ENCODE assay signal across 11 cellular contexts in genomic region chr11:128627666-128628342, GRCh38. TPM values are rescaled to one million over a fixed set of nuclear protein-coding genes. Genes with fewer than 3 reads are reported as not detected.
DNase-seq lines count a peak whose midpoint lies in the region; ATAC-seq, FAIRE-seq and TF ChIP-seq lines count a peak whose summit lies in the region.
"Had no signal": no experiment of that assay in that cellular context is flagged by ENCODE, and none has a peak within 500 bp of the region (broad histone marks: within the 10 kb centered on the region; RNA-seq: fewer than 3 reads in every experiment).

No MANE protein-coding gene starts in this region.

- H3K56ac ChIP-seq in H1 (replicated peaks; ENCODE audit: insufficient read length, low read depth, low read length) = no peak overlapping the region

- no peak overlapping the region for H4K5ac ChIP-seq in H1 (ENCODE audit: insufficient read length, low read depth, low read length)

- intact Hi-C loops in CD4-positive, alpha-beta memory T cell (cut with micrococcal nuclease) = no loop called here

- H3K9me3 Mint-ChIP-seq in CD4-positive, alpha-beta memory T cell = peaks cover 0 to 2% (median 0%) of the 10 kb centered on the region in 8 donors

- CTCF ChIA-PET in CD4-positive, alpha-beta memory T cell (lab: Charles Lee; ENCODE audit: partially characterized antibody) = interaction anchor here (0.8 to 11.1 kb wide), 26 partner anchors 17 to 470 kb away, joined by 3 to 252 read pairs (median 10); no protein-coding TSS in a partner anchor
- CTCF ChIA-PET in H1 (lab: Charles Lee; ENCODE audit: partially characterized antibody) = interaction anchor here (0.7 to 17.6 kb wide), 23 partner anchors 15 to 470 kb away, joined by 3 to 319 read pairs (median 4); no protein-coding TSS in a partner anchor

- H2BK5ac ChIP-seq in H1 (ENCODE audit: low read depth, low read length) = no peak overlapping the region

- H3K27ac ChIP-seq in CD4-positive, alpha-beta memory T cell (ENCODE audit: low read depth, low read length) = peak overlapping the region; percentile 49
- H3K27ac ChIP-seq in H1 (ENCODE audit: low read depth, low read length) = no peak overlapping the region
- H3K27ac ChIP-seq: epithelial cell of prostate had no signal

- no peak for TF ChIP-seq POLR2A in H1 (IDR thresholded peaks at IDR 0.05; ENCODE audit: control extremely low read depth in 1 of 2, low read depth in 2 of 2, low read length in 2 of 2)

- peaks cover 75 to 96% (median 86%) of the 10 kb centered on the region in 4 donors for H3K4me1 Mint-ChIP-seq in CD4-positive, alpha-beta memory T cell

- H4K20me1 ChIP-seq in H1 (replicated peaks in 1 of 2; ENCODE audit: control insufficient read depth in 1 of 2, insufficient read depth in 2 of 2, low read length in 2 of 2) = no peaks in the 10 kb centered on the region

- H3K4me2 ChIP-seq in H1 (ENCODE audit: insufficient read depth in 1 of 2, low read depth in 2 of 2, low read length in 2 of 2) = no peak overlapping the region

- no peaks in the 10 kb centered on the region for H3K79me2 ChIP-seq in H1 (ENCODE audit: control insufficient read depth in 1 of 2, insufficient read depth in 2 of 2, low read length in 2 of 2)

- H3K9me3 ChIP-seq in CD4-positive, alpha-beta memory T cell (ENCODE audit: control insufficient read depth in 1 of 2, low read length in 2 of 2) = no peaks in the 10 kb centered on the region
- H3K9me3 ChIP-seq in H1 (ENCODE audit: insufficient read depth in 2 of 2, low read depth in 1 of 2, low read length in 1 of 2) = no peaks in the 10 kb centered on the region

- H2BK20ac ChIP-seq in H1 (ENCODE audit: low read length) = no peak overlapping the region

- H3K36me3 Mint-ChIP-seq in CD4-positive, alpha-beta memory T cell = no peaks in the 10 kb centered on the region

- peak overlapping the region; percentile 92 to 97 (median 93) for H3K27ac Mint-ChIP-seq in CD4-positive, alpha-beta memory T cell

- peak; percentile 52 for FAIRE-seq in H1 (lab: Jason Lieb, UNC)

- H3K23ac ChIP-seq in H1 (ENCODE audit: insufficient read length) = no peak overlapping the region

- no peaks in the 10 kb centered on the region for H3K23me2 ChIP-seq in H1 (ENCODE audit: low read depth, low read length)

- H2BK15ac ChIP-seq in H1 (ENCODE audit: low read length) = no peak overlapping the region

- no peaks in the 10 kb centered on the region for H3K79me1 ChIP-seq in H1 (ENCODE audit: low read depth, low read length)

- no peak for TF ChIP-seq EP300 in H1 (IDR thresholded peaks at IDR 0.05; ENCODE audit: borderline replicate concordance in 1 of 2, low read depth in 2 of 2, low read length in 2 of 2)

- no peak overlapping the region for H2BK12ac ChIP-seq in H1 (ENCODE audit: low read depth, low read length)

- no peak overlapping the region for H3K14ac ChIP-seq in H1 (ENCODE audit: insufficient read length)

- no peak overlapping the region for H4K91ac ChIP-seq in H1 (replicated peaks; ENCODE audit: insufficient read length, low read length)

- 86% methylated on average over 7 of the region's 7 CpGs; no CpG with 5 or more reads in 1 of the 2 experiments for WGBS in H1 (ENCODE audit: extremely low coverage in 1 of 2, insufficient coverage in 1 of 2, insufficient read length in 1 of 2, insufficient replicate concordance in 2 of 2, low coverage in 1 of 2, low lambda C conversion rate in 2 of 2, missing lambda C conversion rate in 1 of 2), 2 experiments

- peak overlapping the region; percentile 37 to 88 (median 80) for H3K4me3 Mint-ChIP-seq in CD4-positive, alpha-beta memory T cell

- H4K8ac ChIP-seq in H1 (ENCODE audit: extremely low read depth, insufficient read depth, low read length) = no peak overlapping the region

- no peak overlapping the region for H3K4ac ChIP-seq in H1 (replicated peaks; ENCODE audit: insufficient read length, low read depth, low read length)

- H3K36me3 ChIP-seq in CD4-positive, alpha-beta memory T cell (ENCODE audit: insufficient read depth, low read length) = no peaks in the 10 kb centered on the region
- H3K36me3 ChIP-seq in H1 (ENCODE audit: control insufficient read depth in 2 of 4, insufficient read depth in 4 of 4, low read length in 3 of 4) = no peaks in the 10 kb centered on the region

- H3K18ac ChIP-seq in H1 (ENCODE audit: extremely low read depth, low read length) = no peak overlapping the region

- no peak overlapping the region for H2AK5ac ChIP-seq in H1 (ENCODE audit: low read depth, low read length)

- ATAC-seq in GM19324 (IDR thresholded peaks at IDR 0.05; ENCODE audit: low FRiP score, unreplicated experiment) (peak; percentile 43), HG03571 (IDR thresholded peaks at IDR 0.05; ENCODE audit: unreplicated experiment) (peak; percentile 38)

- H3K4me1 ChIP-seq in CD4-positive, alpha-beta memory T cell (ENCODE audit: insufficient read depth, low read length) = peaks cover 92% of the 10 kb centered on the region
- H3K4me1 ChIP-seq in H1 (replicated peaks in 1 of 4; ENCODE audit: control insufficient read depth in 3 of 4, insufficient read depth in 4 of 4, low read length in 3 of 4) = peaks cover 2 to 8% (median 5%) of the 10 kb centered on the region in 4 experiments; a peak in 5 of 7 replicates

- peak overlapping the region in 1 of 2 donors; percentile 3 for H3K4me3 ChIP-seq in CD4-positive, alpha-beta memory T cell (ENCODE audit: low read length in 2 of 2)
- no peak overlapping the region for H3K4me3 ChIP-seq in H1 (ENCODE audit: extremely low read depth in 1 of 4, insufficient read depth in 2 of 4, low read depth in 3 of 4, low read length in 4 of 4)

- H2AFZ ChIP-seq in H1 (ENCODE audit: low read length) = no peak overlapping the region

- no peak for TF ChIP-seq CTCF in H1 (IDR thresholded peaks at IDR 0.05; ENCODE audit: control extremely low read depth in 1 of 3, insufficient read depth in 1 of 3, low read depth in 1 of 3, low read length in 3 of 3)

- no peaks in the 10 kb centered on the region for H3K27me3 Mint-ChIP-seq in CD4-positive, alpha-beta memory T cell

- H2BK120ac ChIP-seq in H1 (replicated peaks; ENCODE audit: low read depth, low read length) = no peak overlapping the region

- no peak overlapping the region for H3K9ac ChIP-seq in H1 (replicated peaks in 1 of 4; ENCODE audit: extremely low read depth in 1 of 4, low read depth in 3 of 4, low read length in 3 of 4)

- POLR2A ChIA-PET in CD4-positive, alpha-beta memory T cell (lab: Charles Lee; ENCODE audit: partially characterized antibody) = interaction anchor here (0.6 to 17.5 kb wide), 22 partner anchors 13 to 345 kb away, joined by 3 to 949 read pairs (median 4); no protein-coding TSS in a partner anchor
- POLR2A ChIA-PET in H1 (lab: Charles Lee; ENCODE audit: partially characterized antibody) = no interaction called here

- TF ChIP-seq RAD21 in H1 (IDR thresholded peaks at IDR 0.05 in 1 of 2, conservative IDR thresholded peaks at IDR 0.05 in 1 of 2; ENCODE audit: low read depth in 2 of 2, low read length in 2 of 2) = peak in 1 of 2 experiments; percentile 16; a peak in 1 of 4 replicates

- no peak for DNase-seq in CD4-positive, alpha-beta memory T cell
- peak in 1 of 2 experiments; percentile 43 for DNase-seq in H1 (ENCODE audit: low read depth in 1 of 2, low spot score in 2 of 2)
- no peak for DNase-seq in putamen (ENCODE audit: low spot score)
- DNase-seq in NOMO-1 treated with DMSO at 0.1 percent for 48 hours (lab: John Stamatoyannopoulos, UW; ENCODE audit: unreplicated experiment) = no peak
- DNase-seq in germinal center (ENCODE audit: low spot score) = no peak
- DNase-seq in medulla oblongata (ENCODE audit: extremely low spot score) = no peak
- DNase-seq: nucleus accumbens, T1000 had no signal

- H3K27me3 ChIP-seq in CD4-positive, alpha-beta memory T cell (ENCODE audit: insufficient read depth, low read length) = no peaks in the 10 kb centered on the region
- peaks cover 0 to 3% (median 0%) of the 10 kb centered on the region in 4 experiments; a peak in 1 of 7 replicates for H3K27me3 ChIP-seq in H1 (replicated peaks in 1 of 4; ENCODE audit: control insufficient read depth in 3 of 4, extremely low read depth in 1 of 4, insufficient read depth in 3 of 4, low read length in 3 of 4)

TF ChIP-seq in H1, 55 proteins besides CTCF, POLR2A, EP300 and RAD21:
- TF ChIP-seq CHD1 (IDR thresholded peaks at IDR 0.05; ENCODE audit: low read depth, low read length) (no peak), KDM4A (IDR thresholded peaks at IDR 0.05; ENCODE audit: low read depth, low read length, severe bottlenecking) (no peak), EGR1 (IDR thresholded peaks at IDR 0.05; ENCODE audit: borderline replicate concordance, low read depth, low read length) (no peak), HDAC2 (IDR thresholded peaks at IDR 0.05; ENCODE audit: borderline replicate concordance in 1 of 2, low read depth in 2 of 2, low read length in 2 of 2) (no peak), SUZ12 (IDR thresholded peaks at IDR 0.05; ENCODE audit: low read length) (no peak), SAP30 (IDR thresholded peaks at IDR 0.05; ENCODE audit: insufficient read depth, insufficient replicate concordance, low read length) (no peak), SIRT6 (IDR thresholded peaks at IDR 0.05; ENCODE audit: low read length) (no peak), POU5F1 (IDR thresholded peaks at IDR 0.05; ENCODE audit: low read depth, low read length) (no peak), RBBP5 (IDR thresholded peaks at IDR 0.05; ENCODE audit: borderline replicate concordance, low read depth, low read length) (no peak), BRCA1 (IDR thresholded peaks at IDR 0.05; ENCODE audit: low read depth, low read length) (no peak), HDAC6 (IDR thresholded peaks at IDR 0.05; ENCODE audit: low read depth, low read length) (no peak), TCF12 (IDR thresholded peaks at IDR 0.05; ENCODE audit: low read depth, low read length) (no peak), YY1 (IDR thresholded peaks at IDR 0.05; ENCODE audit: low read depth, low read length) (no peak), KDM1A (IDR thresholded peaks at IDR 0.05; ENCODE audit: borderline replicate concordance, low read length) (no peak)

RNA-seq across cellular contexts. Expression of gene ETS1, which starts 40.4 kb away (rescaled TPM):
- 100 to 1,000 TPM; 732 to 761 TPM for total RNA-seq in CD4-positive, alpha-beta memory T cell
- polyA plus RNA-seq in CD4-positive, alpha-beta memory T cell = 100 to 1,000 TPM; 435 to 454 TPM
- 33.7 and 35.3 TPM in 2 replicates for total RNA-seq in H1 (2021; fragmentation: NEBNext Ultra II Directional; extraction: Animal tissue kit (Norgen Biotek cat#: 25700))
- polyA plus RNA-seq in H1 (2011; rRNA removed) = 10.0 and 10.7 TPM in 2 replicates
- polyA plus RNA-seq in H1 (2011; cell fraction: cytosol; rRNA removed) = 10.7 TPM
- polyA plus RNA-seq in H1 (2011; cell fraction: nucleus; rRNA removed) = 9.4 TPM
- polyA plus RNA-seq in H1 (2012, experiment 1 of 2) = 10.8 to 21.3 TPM (median 13.8 TPM) in 4 replicates
- 2.2 TPM for polyA plus RNA-seq in H1 (2012, experiment 2 of 2)
- polyA plus RNA-seq in H1 (2013, experiment 1 of 2) = 19.4 TPM
- 18.6 TPM for polyA plus RNA-seq in H1 (2013, experiment 2 of 2)
- 23.9 and 26.2 TPM in 2 replicates for polyA minus RNA-seq in H1 (2011; rRNA and poly(A)+ RNA removed)
- polyA minus RNA-seq in H1 (2011; cell fraction: cytosol; rRNA and poly(A)+ RNA removed) = 8.1 TPM
- 26.0 TPM for polyA minus RNA-seq in H1 (2011; cell fraction: nucleus; rRNA and poly(A)+ RNA removed)

Comparison
In these comparisons a context has a peak if more than half of its experiments do, and no peak if none do; other contexts are left out.
1. RNA of gene ETS1, which starts 40.4 kb away (total RNA-seq): 732 to 761 TPM in CD4-positive, alpha-beta memory T cell; 33.7 to 35.3 TPM in H1; every median in the first group is over 10 times any median in the second.